ENCODE assay signal across 3 cellular contexts in the genomic region with DNA sequence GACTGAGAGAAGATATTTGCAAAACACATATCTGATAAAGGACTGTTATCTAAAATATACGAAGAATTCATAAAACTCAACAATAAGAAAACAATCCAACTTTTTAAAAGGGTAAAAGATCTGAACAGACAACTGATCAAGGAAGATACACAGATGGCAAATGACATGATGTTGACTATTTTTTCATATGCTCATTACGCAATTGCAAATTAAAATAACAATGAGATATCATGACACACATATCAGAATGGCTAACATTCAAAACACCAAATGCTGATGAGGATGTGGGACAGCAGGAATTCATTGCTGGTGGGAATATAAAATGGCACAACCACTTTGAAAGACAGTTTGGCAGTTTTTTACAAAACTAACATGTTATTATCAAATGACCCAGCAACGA.
TF ChIP-seq lines count a peak whose summit lies in the region.

No MANE protein-coding gene starts in this region.

TF ChIP-seq in Ishikawa, 13 proteins besides CTCF, POLR2A, EP300 and RAD21:
- TF ChIP-seq CREB1 (IDR thresholded peaks at IDR 0.05; ENCODE audit: low read depth): no peak
- TF ChIP-seq CEBPB (IDR thresholded peaks at IDR 0.05): 0 out of 2 replicates have a peak, but pooled peaks have one; percentile 15

TF ChIP-seq in K562, 482 proteins besides CTCF, POLR2A, EP300 and RAD21:
- peak; percentile 27; the same call in 1 of the 2 replicates for TF ChIP-seq CEBPB (tag; IDR thresholded peaks at IDR 0.05)
- TF ChIP-seq GABPB2 (CRISPR knock-in tag; conservative IDR thresholded peaks at IDR 0.05): no peak
- TF ChIP-seq ZNF766 (CRISPR knock-in tag; conservative IDR thresholded peaks at IDR 0.05): no peak
- TF ChIP-seq RFX1 (IDR thresholded peaks at IDR 0.05): no peak
- no peak for TF ChIP-seq CEBPG (CRISPR knock-in tag; IDR thresholded peaks at IDR 0.05)
- TF ChIP-seq CEBPG (tag; conservative IDR thresholded peaks at IDR 0.05 in 1 of 2, IDR thresholded peaks at IDR 0.05 in 1 of 2): peak in 1 of 2 experiments; percentile 48; a peak in 2 of 4 replicates
- no peak for TF ChIP-seq SREBF1 (IDR thresholded peaks at IDR 0.05; ENCODE audit: borderline replicate concordance, low read depth, low read length)
- TF ChIP-seq BMI1 (IDR thresholded peaks at IDR 0.05; ENCODE audit: low read length): no peak
- TF ChIP-seq, protein P1, sequence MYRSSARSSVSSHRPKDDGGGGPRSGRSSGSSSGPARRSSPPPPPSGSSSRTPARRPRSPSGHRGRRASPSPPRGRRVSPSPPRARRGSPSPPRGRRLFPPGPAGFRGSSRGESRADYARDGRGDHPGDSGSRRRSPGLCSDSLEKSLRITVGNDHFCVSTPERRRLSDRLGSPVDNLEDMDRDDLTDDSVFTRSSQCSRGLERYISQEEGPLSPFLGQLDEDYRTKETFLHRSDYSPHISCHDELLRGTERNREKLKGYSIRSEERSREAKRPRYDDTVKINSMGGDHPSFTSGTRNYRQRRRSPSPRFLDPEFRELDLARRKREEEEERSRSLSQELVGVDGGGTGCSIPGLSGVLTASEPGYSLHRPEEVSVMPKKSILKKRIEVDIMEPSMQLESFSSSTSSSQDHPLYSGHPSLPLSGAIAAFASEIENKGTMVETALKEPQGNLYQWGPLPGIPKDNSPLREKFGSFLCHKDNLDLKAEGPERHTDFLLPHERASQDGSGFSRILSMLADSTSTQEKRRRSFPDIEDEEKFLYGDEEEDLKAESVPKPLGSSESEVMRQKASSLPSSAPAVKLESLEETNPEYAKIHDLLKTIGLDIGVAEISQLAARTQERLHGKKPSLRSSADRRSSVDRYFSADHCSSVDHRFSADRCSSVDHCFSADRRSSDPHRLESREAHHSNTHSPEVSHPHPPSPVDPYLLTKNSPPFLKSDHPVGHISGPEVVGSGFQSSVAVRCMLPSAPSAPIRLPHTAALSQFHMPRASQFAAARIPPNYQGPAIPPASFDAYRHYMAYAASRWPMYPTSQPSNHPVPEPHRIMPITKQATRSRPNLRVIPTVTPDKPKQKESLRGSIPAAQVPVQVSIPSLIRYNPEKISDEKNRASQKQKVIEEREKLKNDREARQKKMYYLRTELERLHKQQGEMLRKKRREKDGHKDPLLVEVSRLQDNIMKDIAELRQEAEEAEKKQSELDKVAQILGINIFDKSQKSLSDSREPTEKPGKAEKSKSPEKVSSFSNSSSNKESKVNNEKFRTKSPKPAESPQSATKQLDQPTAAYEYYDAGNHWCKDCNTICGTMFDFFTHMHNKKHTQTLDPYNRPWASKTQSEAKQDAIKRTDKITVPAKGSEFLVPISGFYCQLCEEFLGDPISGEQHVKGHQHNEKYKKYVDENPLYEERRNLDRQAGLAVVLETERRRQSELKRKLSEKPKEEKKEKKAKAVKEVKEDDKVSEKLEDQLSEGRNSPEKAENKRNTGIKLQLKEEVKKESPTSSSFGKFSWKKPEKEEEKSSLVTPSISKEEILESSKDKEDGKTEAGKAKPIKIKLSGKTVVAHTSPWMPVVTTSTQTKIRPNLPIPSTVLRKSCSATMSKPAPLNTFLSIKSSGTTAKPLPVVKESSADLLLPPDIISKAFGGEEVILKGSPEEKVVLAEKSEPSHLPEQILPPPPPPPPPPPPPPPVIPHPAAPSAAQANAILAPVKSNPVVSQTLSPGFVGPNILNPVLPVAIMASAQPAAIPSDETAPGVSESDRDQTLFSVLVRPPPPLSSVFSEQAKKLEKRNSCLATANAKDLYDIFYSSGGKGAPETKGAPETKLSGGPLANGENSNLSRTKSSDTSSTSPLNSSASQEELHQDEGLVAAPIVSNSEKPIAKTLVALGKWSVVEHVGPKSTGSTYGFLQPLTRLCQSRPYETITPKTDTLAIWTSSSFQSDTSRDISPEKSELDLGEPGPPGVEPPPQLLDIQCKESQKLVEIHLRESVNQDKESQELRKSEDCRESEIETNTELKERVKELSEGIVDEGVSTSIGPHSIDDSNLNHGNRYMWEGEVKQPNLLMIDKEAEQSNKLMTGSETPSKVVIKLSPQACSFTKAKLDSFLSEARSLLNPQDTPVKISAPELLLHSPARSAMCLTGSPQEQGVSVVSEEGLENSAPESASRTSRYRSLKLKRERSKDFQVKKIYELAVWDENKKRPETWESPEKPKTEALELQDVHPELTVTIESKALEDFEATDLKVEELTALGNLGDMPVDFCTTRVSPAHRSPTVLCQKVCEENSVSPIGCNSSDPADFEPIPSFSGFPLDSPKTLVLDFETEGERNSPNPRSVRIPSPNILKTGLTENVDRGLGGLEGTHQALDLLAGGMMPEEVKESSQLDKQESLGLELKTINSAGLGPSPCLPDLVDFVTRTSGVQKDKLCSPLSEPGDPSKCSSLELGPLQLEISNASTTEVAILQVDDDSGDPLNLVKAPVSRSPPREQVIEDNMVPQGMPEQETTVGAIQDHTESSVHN (IDR thresholded peaks at IDR 0.05; ENCODE audit: borderline replicate concordance in 1 of 2, low read depth in 1 of 2): no peak
- TF ChIP-seq KAT8 (IDR thresholded peaks at IDR 0.05; ENCODE audit: low read depth): no peak

TF ChIP-seq in SK-N-SH, 30 proteins besides CTCF, POLR2A, EP300 and RAD21:
- TF ChIP-seq TAF1 (IDR thresholded peaks at IDR 0.05; ENCODE audit: borderline replicate concordance, low read depth, low read length) (no peak), REST (IDR thresholded peaks at IDR 0.05; ENCODE audit: low read depth, low read length) (no peak), MEF2A (IDR thresholded peaks at IDR 0.05; ENCODE audit: borderline replicate concordance, low read depth) (no peak), NFIC (IDR thresholded peaks at IDR 0.05; ENCODE audit: borderline replicate concordance) (no peak), TCF12 (IDR thresholded peaks at IDR 0.05) (no peak)
- TF ChIP-seq, protein P2, sequence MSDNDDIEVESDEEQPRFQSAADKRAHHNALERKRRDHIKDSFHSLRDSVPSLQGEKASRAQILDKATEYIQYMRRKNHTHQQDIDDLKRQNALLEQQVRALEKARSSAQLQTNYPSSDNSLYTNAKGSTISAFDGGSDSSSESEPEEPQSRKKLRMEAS (IDR thresholded peaks at IDR 0.05; ENCODE audit: low read depth): no peak
